Comparison of ENCODE assay signal across 16 cellular contexts in genomic region chr9:123053711-123054110, GRCh38. TPM values are rescaled to one million over a fixed set of nuclear protein-coding genes. Genes with fewer than 3 reads are reported as not detected.
DNase-seq lines count a peak whose midpoint lies in the region; ATAC-seq, FAIRE-seq and TF ChIP-seq lines count a peak whose summit lies in the region.
"Had no signal": no experiment of that assay in that cellular context is flagged by ENCODE, and none has a peak within 500 bp of the region (broad histone marks: within the 10 kb centered on the region; RNA-seq: fewer than 3 reads in every experiment).

No MANE protein-coding gene starts in this region.

- FAIRE-seq in GM12878 (lab: Jason Lieb, UNC): no peak

- H3K36me3 ChIP-seq in IMR-90 (ENCODE audit: control insufficient read depth, insufficient read depth, low read length): peaks cover 7% of the 10 kb centered on the region
- H3K36me3 ChIP-seq in GM12878 (ENCODE audit: control insufficient read depth in 2 of 2, insufficient read depth in 2 of 2, low read length in 1 of 2): no peaks in the 10 kb centered on the region; a peak in 1 of 4 replicates
- H3K36me3 ChIP-seq in esophagus muscularis mucosa: peaks cover 0 to 5% (median 2%) of the 10 kb centered on the region in 4 donors
- peaks cover 0 to 3% (median 0%) of the 10 kb centered on the region in 3 donors for H3K36me3 ChIP-seq in tibial artery

- TF ChIP-seq CTCF in IMR-90 (conservative IDR thresholded peaks at IDR 0.05; ENCODE audit: low read depth, low read length) (no peak), GM12878 (IDR thresholded peaks at IDR 0.05 in 2 of 3, conservative IDR thresholded peaks at IDR 0.05 in 1 of 3; ENCODE audit: control insufficient read depth in 2 of 3, extremely low read depth in 1 of 3, insufficient read depth in 1 of 3, low read depth in 3 of 3, low read length in 3 of 3) (no peak), esophagus muscularis mucosa (IDR thresholded peaks at IDR 0.05) (no peak), tibial artery (IDR thresholded peaks at IDR 0.05) (no peak)

- no peak overlapping the region for H4K5ac ChIP-seq in IMR-90 (ENCODE audit: low read depth, low read length)

- no peak overlapping the region for H4K91ac ChIP-seq in IMR-90 (ENCODE audit: insufficient read depth, low read depth, low read length)

- H3K4me1 ChIP-seq in IMR-90 (ENCODE audit: control insufficient read depth, insufficient read depth, low read length) (peaks cover 9% of the 10 kb centered on the region), GM12878 (ENCODE audit: control insufficient read depth, insufficient read depth, low read length) (no peaks in the 10 kb centered on the region), esophagus muscularis mucosa (peaks cover 17 to 53% (median 49%) of the 10 kb centered on the region in 4 donors), tibial artery (peaks cover 0 to 94% (median 46%) of the 10 kb centered on the region in 4 donors)
- H3K4me1 ChIP-seq: Caco-2 had no signal

- POLR2A ChIA-PET in IMR-90 (lab: Charles Lee; ENCODE audit: unreplicated experiment): no interaction called here
- POLR2A ChIA-PET in GM12878 (lab: Charles Lee): interaction anchor here (0.7 kb wide), 1 partner anchor 38 kb away, joined by 3 read pairs; no protein-coding TSS in a partner anchor

- no peak overlapping the region for H2AK5ac ChIP-seq in IMR-90 (ENCODE audit: low read depth, low read length)

- RAD21 ChIA-PET in GM12878 (lab: Charles Lee; ENCODE audit: unreplicated experiment): no interaction called here

- H3K4me2 ChIP-seq in IMR-90 (ENCODE audit: low read depth, low read length) (peak overlapping the region; percentile 24; the same call in 1 of the 2 replicates), GM12878 (ENCODE audit: control insufficient read depth, insufficient read depth) (no peak overlapping the region)

- BruUV-seq in IMR-90 (replicated peaks; lab: Mats Ljungman, UMichigan): no TSS peak
- BruUV-seq in GM12878 (replicated peaks; lab: Mats Ljungman, UMichigan): no TSS peak

- H3K79me2 ChIP-seq in GM12878 (ENCODE audit: control insufficient read depth, insufficient read depth, low read length): no peaks in the 10 kb centered on the region

- H3K56ac ChIP-seq in IMR-90 (ENCODE audit: extremely low read depth, insufficient read depth, low read length): no peak overlapping the region

- no peak for TF ChIP-seq RAD21 in IMR-90 (IDR thresholded peaks at IDR 0.05; ENCODE audit: low read length)
- TF ChIP-seq RAD21 in GM12878 (IDR thresholded peaks at IDR 0.05; ENCODE audit: insufficient read depth, low read depth, low read length): no peak

- SMC1A ChIA-PET in GM12878 (lab: Charles Lee; ENCODE audit: uncharacterized antibody, unreplicated experiment): interaction anchor here (0.7 to 0.9 kb wide), 2 partner anchors 112 to 296 kb away, joined by 3 read pairs; no protein-coding TSS in a partner anchor

- H3K18ac ChIP-seq in IMR-90 (ENCODE audit: low read depth, low read length): no peak overlapping the region; the same call in 1 of the 2 replicates

- in situ Hi-C loops in IMR-90 (cut with MboI; ENCODE audit: low sequenced_read_pairs): no loop called here
- in situ Hi-C loops in GM12878 (cut with MboI): no loop called here

- H2BK15ac ChIP-seq in IMR-90 (ENCODE audit: low read depth, low read length): no peak overlapping the region

- H4K8ac ChIP-seq in IMR-90 (ENCODE audit: low read depth in 2 of 2, low read length in 2 of 2): no peak overlapping the region

- TF ChIP-seq POLR2A in IMR-90 (IDR thresholded peaks at IDR 0.05; ENCODE audit: low read depth, low read length) (no peak), GM12878 (IDR thresholded peaks at IDR 0.05; ENCODE audit: low read depth, low read length) (no peak), esophagus muscularis mucosa (IDR thresholded peaks at IDR 0.05; ENCODE audit: low read depth) (no peak)

- no peak overlapping the region for H2AK9ac ChIP-seq in IMR-90 (replicated peaks; ENCODE audit: low read depth, low read length, poor library complexity)

- H2BK5ac ChIP-seq in IMR-90 (ENCODE audit: low read depth, low read length, poor library complexity, severe bottlenecking): no peak overlapping the region

- H3K27me3 ChIP-seq in IMR-90 (ENCODE audit: control insufficient read depth, insufficient read depth, low read length): no peaks in the 10 kb centered on the region
- no peaks in the 10 kb centered on the region for H3K27me3 ChIP-seq in GM12878 (replicated peaks in 1 of 2; ENCODE audit: control insufficient read depth in 2 of 2, insufficient read depth in 2 of 2, low read length in 1 of 2)
- H3K27me3 ChIP-seq in esophagus muscularis mucosa: no peaks in the 10 kb centered on the region
- no peaks in the 10 kb centered on the region for H3K27me3 ChIP-seq in tibial artery

- H2BK20ac ChIP-seq in IMR-90 (ENCODE audit: low read depth, low read length): no peak overlapping the region

- intact Hi-C loops in IMR-90 (cut with micrococcal nuclease): no loop called here
- intact Hi-C loops in GM12878 (cut with micrococcal nuclease; ENCODE audit: unreplicated experiment): no loop called here
- intact Hi-C loops in esophagus muscularis mucosa (cut with DNase I): no loop called here
- intact Hi-C loops in tibial artery (cut with DNase I; ENCODE audit: low total_unique reads): no loop called here
- intact Hi-C loops in left colon (cut with DNase I, micrococcal nuclease): no loop called here

- no peak overlapping the region; the same call in 1 of the 2 replicates for H3K14ac ChIP-seq in IMR-90 (replicated peaks; ENCODE audit: low read depth, low read length)

- no peak overlapping the region for H3K27ac ChIP-seq in IMR-90 (ENCODE audit: insufficient read depth, low read length)
- no peak overlapping the region for H3K27ac ChIP-seq in GM12878 (ENCODE audit: control insufficient read depth, insufficient read depth)
- H3K27ac ChIP-seq in esophagus muscularis mucosa (replicated peaks in 1 of 4): peak overlapping the region; percentile 54 to 74 (median 64)
- peak overlapping the region; percentile 72 to 82 for H3K27ac ChIP-seq in tibial artery

- DNase-seq in IMR-90 (no peak), GM12878 (ENCODE audit: low read depth, low spot score) (no peak), esophagus muscularis mucosa (ENCODE audit: extremely low spot score) (no peak), tibial artery (no peak), left colon (no peak), NCI-H1105 treated with DMSO at 0.1 percent for 48 hours (lab: John Stamatoyannopoulos, UW) (no peak), cerebellum (ENCODE audit: low spot score) (no peak)
- DNase-seq: Caco-2; CD4-positive, CD25-positive, alpha-beta regulatory T cell; EL; H9; NCI-H1417; NCI-H1930; NCI-H446; NCI-H69; SHP77 had no signal

- no peaks in the 10 kb centered on the region for H4K20me1 ChIP-seq in IMR-90 (ENCODE audit: insufficient read depth, low read length)
- no peaks in the 10 kb centered on the region for H4K20me1 ChIP-seq in GM12878 (ENCODE audit: control insufficient read depth, insufficient read depth)

- no peak overlapping the region for H3K4ac ChIP-seq in IMR-90 (ENCODE audit: low read depth, low read length)

- no peak for ATAC-seq in IMR-90 (ENCODE audit: low read depth)
- ATAC-seq in GM12878: no peak
- no peak for ATAC-seq in left colon

- WGBS in IMR-90 (ENCODE audit: extremely low coverage in 2 of 2, insufficient read length in 1 of 2), 2 experiments: no CpG with 5 or more reads among the region's 2 CpGs
- 50% methylated on average over 2 of the region's 2 CpGs for WGBS in GM12878 (ENCODE audit: insufficient coverage, insufficient replicate concordance, low lambda C conversion rate, missing lambda C conversion rate)
- 39% methylated on average over 2 of the region's 2 CpGs for WGBS in esophagus muscularis mucosa

- H3K23ac ChIP-seq in IMR-90 (ENCODE audit: low read depth, low read length): no peak overlapping the region

- H3K9me3 ChIP-seq in IMR-90 (ENCODE audit: control insufficient read depth, insufficient read depth, low read length) (no peaks in the 10 kb centered on the region), GM12878 (replicated peaks; ENCODE audit: control insufficient read depth, insufficient read depth, low read length) (no peaks in the 10 kb centered on the region), esophagus muscularis mucosa (no peaks in the 10 kb centered on the region), tibial artery (no peaks in the 10 kb centered on the region)
- H3K9me3 ChIP-seq: Caco-2 had no signal

- H3K4me3 ChIP-seq in IMR-90 (ENCODE audit: insufficient read depth, low read depth, low read length) (no peak overlapping the region), GM12878 (no peak overlapping the region), esophagus muscularis mucosa (no peak overlapping the region), tibial artery (peak overlapping the region in 1 of 2 donors; percentile 1)

- peaks cover under 1 to 15% of the 10 kb centered on the region in 2 experiments; a peak in 2 of 4 replicates for H3K79me1 ChIP-seq in IMR-90 (ENCODE audit: low read depth in 1 of 2, low read length in 2 of 2)

- H3K9ac ChIP-seq in IMR-90 (ENCODE audit: low read depth, low read length) (no peak overlapping the region), GM12878 (ENCODE audit: control insufficient read depth, insufficient read depth, low read length) (no peak overlapping the region)

- dilution Hi-C loops in IMR-90 (cut with HindIII; ENCODE audit: low sequenced_read_pairs, unreplicated experiment): no loop called here

- no peak for TF ChIP-seq EP300 in GM12878 (IDR thresholded peaks at IDR 0.05; ENCODE audit: borderline replicate concordance in 1 of 2, control insufficient read depth in 1 of 2, low read depth in 2 of 2, low read length in 2 of 2)
- no peak for TF ChIP-seq EP300 in esophagus muscularis mucosa (IDR thresholded peaks at IDR 0.05)

- CTCF ChIA-PET in IMR-90 (lab: Yijun Ruan, JAX): interaction anchor here (0.7 kb wide), 1 partner anchor 15 kb away, joined by 5 read pairs; no protein-coding TSS in a partner anchor
- CTCF ChIA-PET in GM12878 (lab: Yijun Ruan, JAX): interaction anchor here (0.7 to 0.9 kb wide), 3 partner anchors 13 to 39 kb away, joined by 3 read pairs; no protein-coding TSS in a partner anchor

- no peak overlapping the region for H2AFZ ChIP-seq in IMR-90 (replicated peaks; ENCODE audit: low read length, poor library complexity)
- H2AFZ ChIP-seq in GM12878 (ENCODE audit: control insufficient read depth, low read depth, low read length): no peak overlapping the region

- peaks cover 9% of the 10 kb centered on the region for H3K9me1 ChIP-seq in IMR-90 (ENCODE audit: insufficient read depth, low read length)

- no peak overlapping the region for H2BK120ac ChIP-seq in IMR-90 (ENCODE audit: low read depth, low read length)

RNA-seq across cellular contexts. Expression of gene GPR21, which starts 20.2 kb away (rescaled TPM):
- total RNA-seq in IMR-90 (2012; rRNA removed): 0.28 and 0.90 TPM in 2 replicates
- not detected in 2 replicates for polyA plus RNA-seq in IMR-90 (2012; rRNA removed)
- polyA plus RNA-seq in IMR-90 (2012; cell fraction: cytosol; rRNA removed): 0.11 TPM in 1 of 2 replicates, not detected in the other
- 0.22 and 0.58 TPM in 2 replicates for polyA plus RNA-seq in IMR-90 (2012; cell fraction: nucleus; rRNA removed; ENCODE audit: low replicate concordance)
- total RNA-seq in GM12878 (2013; cell fraction: nucleolus; rRNA removed): 16.4 and 27.6 TPM in 2 replicates
- total RNA-seq in GM12878 (2014; rRNA removed): 0.73 and 0.76 TPM in 2 replicates
- total RNA-seq in GM12878 (2014; rRNA removed; fragmentation: Illumina TruSeq; extraction: Trizol): 1.2 and 1.9 TPM in 2 replicates
- 0.45 and 0.87 TPM in 2 replicates for total RNA-seq in GM12878 (2021)
- polyA plus RNA-seq in GM12878 (2011; ENCODE audit: low read depth): not detected
- 0.19 and 0.38 TPM in 2 replicates for polyA plus RNA-seq in GM12878 (2011; rRNA removed)
- not detected in 2 replicates for polyA plus RNA-seq in GM12878 (2011; cell fraction: cytosol; rRNA removed)
- polyA plus RNA-seq in GM12878 (2011; cell fraction: nucleus; rRNA removed): 0.90 and 1.8 TPM in 2 replicates
- not detected in 2 replicates for polyA plus RNA-seq in GM12878 (2012)
- 0.09 TPM in 1 of 2 replicates, not detected in the other for polyA plus RNA-seq in GM12878 (2014; fragmentation: Illumina TruSeq; extraction: Trizol)
- not detected for polyA plus RNA-seq in GM12878 (2014; fragmentation: Nextera tagmentation; extraction: Ambion mirVana)
- polyA plus RNA-seq in GM12878 (2014; rRNA removed): 0.06 and 0.40 TPM in 2 replicates
- not detected for polyA plus RNA-seq in GM12878 (2016; fragmentation: Nextera tagmentation; extraction: Ambion mirVana)
- 17.9 and 24.5 TPM in 2 replicates for polyA minus RNA-seq in GM12878 (2011; rRNA and poly(A)+ RNA removed)
- polyA minus RNA-seq in GM12878 (2011; cell fraction: cytosol; rRNA and poly(A)+ RNA removed): 0.83 TPM in 1 of 2 replicates, not detected in the other
- 17.2 and 40.9 TPM in 2 replicates for polyA minus RNA-seq in GM12878 (2011; cell fraction: nucleus; rRNA and poly(A)+ RNA removed)
- 1 to 10 TPM in 1 of 4 donors, under 1 TPM in 2, not detected in 1; 0.33 to 1.1 (median 0.52) TPM for total RNA-seq in esophagus muscularis mucosa
- 1 to 10 TPM; 2.4 to 3.8 TPM for total RNA-seq in left colon
- 13.5 TPM for total RNA-seq in cerebellum
- polyA plus RNA-seq: CD4-positive, CD25-positive, alpha-beta regulatory T cell had no signal

Comparison
In these comparisons a context has a peak if more than half of its experiments do, and no peak if none do; other contexts are left out.
1. H3K27ac ChIP-seq: peak in esophagus muscularis mucosa (4 of 4) and tibial artery (2 of 2); none in IMR-90 (single experiment) and GM12878 (single experiment).